In the genomic region with DNA sequence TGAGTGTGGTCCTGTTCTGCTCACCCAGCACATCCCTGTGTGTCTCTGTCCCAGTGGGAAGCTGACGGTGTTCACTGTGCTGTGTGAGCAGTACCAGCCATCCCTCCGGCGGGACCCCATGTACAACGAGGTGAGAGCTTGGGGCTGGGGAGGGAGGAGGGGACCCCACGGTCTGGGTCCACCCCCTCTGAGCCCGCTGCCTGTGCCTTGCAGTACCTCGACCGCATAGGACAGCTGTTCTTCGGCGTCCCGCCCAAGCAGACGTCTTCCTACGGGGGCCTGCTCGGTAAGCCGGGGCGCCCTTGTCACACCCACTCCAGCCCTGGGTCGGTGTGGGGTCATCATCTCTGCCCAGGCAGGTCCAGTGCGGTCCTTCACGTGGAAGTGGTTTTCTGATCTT, we compare ENCODE assay signal across 1 cellular context.
A peak's percentile ranks its signal among the peaks of the same experiment; 100 is the strongest.
TF ChIP-seq lines count a peak whose summit lies in the region.

No MANE protein-coding gene starts in this region.

TF ChIP-seq in HCT116, 20 proteins besides CTCF, POLR2A, EP300 and RAD21:
- no peak for TF ChIP-seq JUND (IDR thresholded peaks at IDR 0.05)
- 0 out of 2 replicates have a peak, but pooled peaks have one; percentile 9 for TF ChIP-seq POLR2AphosphoS5 (IDR thresholded peaks at IDR 0.05; ENCODE audit: low read depth, low read length)
